ENCODE assay signal across 26 cellular contexts in the genomic region with DNA sequence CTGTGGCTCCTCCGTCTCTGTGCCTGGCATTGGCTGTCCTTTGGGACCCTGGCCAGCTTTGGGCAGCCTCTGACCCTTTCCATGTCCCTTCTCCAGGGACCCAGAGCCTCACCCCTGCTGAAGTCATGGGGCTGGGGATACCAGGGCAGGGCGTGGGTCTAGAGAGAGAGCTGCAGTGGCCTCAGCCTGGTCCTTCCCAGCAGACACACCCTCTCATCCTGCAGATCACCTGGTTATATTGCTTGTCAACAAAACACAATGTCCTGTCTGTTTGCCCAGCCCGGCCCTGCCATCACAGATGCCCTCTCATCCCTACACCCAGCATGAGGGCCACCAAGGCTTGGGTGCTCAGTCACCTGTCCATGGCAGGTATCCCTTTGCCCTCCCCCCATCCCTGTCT. TPM values are rescaled to one million over a fixed set of nuclear protein-coding genes. Genes with fewer than 3 reads are reported as not detected.
DNase-seq lines count a peak whose midpoint lies in the region; ATAC-seq and TF ChIP-seq lines count a peak whose summit lies in the region.
"Had no signal": no experiment of that assay in that cellular context is flagged by ENCODE, and none has a peak within 500 bp of the region (broad histone marks: within the 10 kb centered on the region; RNA-seq: fewer than 3 reads in every experiment).

No MANE protein-coding gene starts in this region.

- H3K9me3 ChIP-seq in colonic mucosa (no peaks in the 10 kb centered on the region), mucosa of rectum (ENCODE audit: control insufficient read depth in 2 of 2, low read length in 2 of 2) (no peaks in the 10 kb centered on the region), body of pancreas (no peaks in the 10 kb centered on the region)
- H3K9me3 ChIP-seq: Caco-2, SJSA1 had no signal

- TF ChIP-seq POLR2A in body of pancreas (IDR thresholded peaks at IDR 0.05): no peak

- intact Hi-C loops in colonic mucosa (cut with DNase I) (no loop called here), body of pancreas (cut with DNase I) (no loop called here)

- no peaks in the 10 kb centered on the region for H3K36me3 ChIP-seq in colonic mucosa
- H3K36me3 ChIP-seq in mucosa of rectum (ENCODE audit: control insufficient read depth in 2 of 2, insufficient read depth in 2 of 2, low read length in 2 of 2): peaks cover 0 to 19% of the 10 kb centered on the region in 2 donors
- H3K36me3 ChIP-seq in body of pancreas (replicated peaks in 1 of 2; ENCODE audit: insufficient read depth in 1 of 2, low read depth in 2 of 2): no peaks in the 10 kb centered on the region
- H3K36me3 ChIP-seq: SJSA1 had no signal

- H3K4me3 ChIP-seq in colonic mucosa: no peak overlapping the region
- H3K4me3 ChIP-seq in mucosa of rectum (ENCODE audit: low read length in 2 of 2): no peak overlapping the region
- no peak overlapping the region for H3K4me3 ChIP-seq in body of pancreas
- H3K4me3 ChIP-seq: GM23338, K562, SJSA1 had no signal

- H3K4me1 ChIP-seq in colonic mucosa (no peaks in the 10 kb centered on the region), mucosa of rectum (ENCODE audit: control insufficient read depth in 2 of 2, insufficient read depth in 2 of 2, low read length in 2 of 2) (peaks cover 4 to 11% of the 10 kb centered on the region in 2 donors), body of pancreas (peaks cover 4% of the 10 kb centered on the region)

- H3K27me3 ChIP-seq in colonic mucosa (no peaks in the 10 kb centered on the region), mucosa of rectum (ENCODE audit: control insufficient read depth in 2 of 2, insufficient read depth in 2 of 2, low read length in 2 of 2) (no peaks in the 10 kb centered on the region), body of pancreas (peaks cover 0 to 4% of the 10 kb centered on the region in 2 donors)
- H3K27me3 ChIP-seq: SJSA1 had no signal

- H3K27ac ChIP-seq in colonic mucosa: peak overlapping the region; percentile 36
- peak overlapping the region; percentile 38 to 62 for H3K27ac ChIP-seq in mucosa of rectum (ENCODE audit: low read depth in 2 of 2, low read length in 2 of 2)
- no peak overlapping the region for H3K27ac ChIP-seq in body of pancreas
- H3K27ac ChIP-seq: HL-60, RWPE1, SJSA1 had no signal

- TF ChIP-seq CTCF in colonic mucosa (IDR thresholded peaks at IDR 0.05) (no peak), body of pancreas (IDR thresholded peaks at IDR 0.05) (no peak)

- H3K9ac ChIP-seq in colonic mucosa (ENCODE audit: low read depth in 2 of 2, low read length in 2 of 2) (peak overlapping the region in 1 of 2 donors; percentile 21), mucosa of rectum (ENCODE audit: low read depth in 1 of 2, low read length in 2 of 2) (peak overlapping the region in 1 of 2 donors; percentile 21)

- WGBS in body of pancreas, 2 donors: 47 to 51% methylated on average over 3 of the region's 3 CpGs

- DNase-seq in COLO668 (lab: John Stamatoyannopoulos, UW; ENCODE audit: unreplicated experiment) (peak; percentile 21), COR-L47 (lab: John Stamatoyannopoulos, UW) (peak; percentile 8), colonic mucosa (peak; percentile 47), NCI-H510A treated with DMSO at 0.1 percent for 48 hours (lab: John Stamatoyannopoulos, UW) (no peak), body of pancreas (no peak), SHP77 treated with DMSO at 0.1 percent for 48 hours (lab: John Stamatoyannopoulos, UW) (no peak)
- DNase-seq in stimulated activated CD4-positive, alpha-beta T cell treated with anti-CD3 and anti-CD28 coated beads, Interleukin-12 subunit alpha, Interleukin-12 subunit beta, amount 100 ng/mL, for 4 hours: no peak
- DNase-seq: Caco-2; CD4-positive, CD25-positive, alpha-beta regulatory T cell; DMS 273 treated with DMSO at 0.1 percent for 48 hours; HCEC 1CT; NCI-H1092; NCI-H1436 treated with DMSO at 0.1 percent for 48 hours; NCI-H2029 treated with DMSO at 0.1 percent for 48 hours; NCI-H226; NCI-H524; PC-3 had no signal

- ATAC-seq in body of pancreas: no peak
- ATAC-seq: GM23338, HepG2, K562, PC-3 had no signal

RNA-seq across cellular contexts. Expression of a gene that starts 1.8 kb away (rescaled TPM):
- total RNA-seq in colonic mucosa (1 to 10 TPM; 1.7 to 2.5 TPM), body of pancreas (under 1 TPM in 1 of 2 donors, not detected in 1; 0.78 TPM)
- total RNA-seq: CD4-positive, CD25-positive, alpha-beta regulatory T cell; G401; HepG2; K562; LHCN-M2; PC-3; SJSA1 had no signal

RNA-seq across cellular contexts. Expression of a gene that starts 52.3 kb away (rescaled TPM):
- total RNA-seq in colonic mucosa (100 to 1,000 TPM; 331 to 542 TPM), body of pancreas (not detected)
- total RNA-seq: CD4-positive, CD25-positive, alpha-beta regulatory T cell; G401; HepG2; SJSA1 had no signal

Comparison
In these comparisons a context has a peak if more than half of its experiments do, and no peak if none do; other contexts are left out.
1. DNase-seq: peak in COLO668 (single experiment), COR-L47 (single experiment) and colonic mucosa (single experiment); none in stimulated activated CD4-positive, alpha-beta T cell treated with anti-CD3 and anti-CD28 coated beads, Interleukin-12 subunit alpha, Interleukin-12 subunit beta, amount 100 ng/mL, for 4 hours (single experiment), NCI-H510A treated with DMSO at 0.1 percent for 48 hours (single experiment), body of pancreas (0 of 4) and SHP77 treated with DMSO at 0.1 percent for 48 hours (single experiment).
2. H3K27ac ChIP-seq: peak in colonic mucosa (single experiment) and mucosa of rectum (2 of 2); none in body of pancreas (0 of 4).
3. RNA of a gene that starts 52.3 kb away (total RNA-seq): 331 to 542 TPM in colonic mucosa; not detected in body of pancreas; every median in the first group is over 100 times any median in the second.